26 cellular contexts compared by ENCODE assay signal in genomic region chr9:31740705-31741104, GRCh38.
"Had no signal": no experiment of that assay in that cellular context is flagged by ENCODE, and none has a peak within 500 bp of the region (broad histone marks: within the 10 kb centered on the region; RNA-seq: fewer than 3 reads in every experiment).

No MANE protein-coding gene starts in this region.

- H3K4me3 ChIP-seq: SK-N-MC had no signal

- ATAC-seq: activated naive CD4-positive, alpha-beta T cell treated with anti-CD3 and anti-CD28 coated beads, Interleukin-2, amount 50 U/mL, for 72 hours; activated naive CD8-positive, alpha-beta T cell treated with anti-CD3 and anti-CD28 coated beads, Interleukin-2, amount 50 U/mL, for 24 hours; activated T-cell treated with anti-CD3 and anti-CD28 coated beads, Interleukin-2, amount 50 U/mL, for 4 hours; Right ventricle myocardium inferior; T-cell had no signal

- H3K27ac ChIP-seq: SK-N-MC, VCaP had no signal

- DNase-seq: activated CD4-positive, alpha-beta memory T cell treated with anti-CD3 and anti-CD28 coated beads for 36 hours; activated CD4-positive, alpha-beta T cell treated with anti-CD3 and anti-CD28 coated beads, Interleukin-2, amount 10 ng/mL, durations not matched to agents 7 days and 5 days; activated CD4-positive, CD25-positive, alpha-beta regulatory T cell; activated CD8-positive, alpha-beta memory T cell treated with anti-CD3 and anti-CD28 coated beads for 24 hours; activated effector memory CD4-positive, alpha-beta T cell treated with anti-CD3 and anti-CD28 coated beads, Interleukin-2, amount 50 U/mL, for 16 hours; activated naive CD4-positive, alpha-beta T cell treated with Interleukin-2 at 50 U/mL for 16 hours; activated naive CD8-positive, alpha-beta T cell treated with anti-CD3 and anti-CD28 coated beads, Interleukin-2, amount 50 U/mL, for 24 hours; activated T-cell treated with anti-CD3 and anti-CD28 coated beads, Interleukin-2, amount 50 U/mL, for 4 hours; KG1; NCI-H1092 treated with DMSO at 0.1 percent for 48 hours; NCI-H1417 treated with DMSO at 0.1 percent for 48 hours; NCI-H1694; NCI-H2029; NCI-H2107; NCI-H2171 treated with DMSO at 0.1 percent for 48 hours; NCI-H345; NCI-H510A; NCI-H526 treated with DMSO at 0.1 percent for 48 hours; NCI-H82; T-cell; T-helper 2 cell; T1000 had no signal
